Comparison of ENCODE assay signal across 8 cellular contexts in genomic region chr16:9008335-9009260, GRCh38. TPM values are rescaled to one million over a fixed set of nuclear protein-coding genes. Genes with fewer than 3 reads are reported as not detected.
DNase-seq lines count a peak whose midpoint lies in the region; ATAC-seq and TF ChIP-seq lines count a peak whose summit lies in the region.

No MANE protein-coding gene starts in this region.

- peak; percentile 51 to 64 (median 56) for DNase-seq in CD4-positive, alpha-beta memory T cell
- DNase-seq in HUDEP-2 (lab: John Stamatoyannopoulos, UW; ENCODE audit: unreplicated experiment in 76 of 76) (peak in 55 of 76 experiments; percentile 2 to 69 (median 41)), SJCRH30 (peak; percentile 76 to 79), glomerular visceral epithelial cell (ENCODE audit: extremely low spot score) (peak; percentile 64), trophoblast cell (peak; percentile 62 to 84), tibial nerve (ENCODE audit: low spot score in 2 of 2) (peak; percentile 45 to 69)
- peak; percentile 73 for DNase-seq in activated naive CD4-positive, alpha-beta T cell treated with Interleukin-2 at 50 U/mL for 16 hours

- H3K4me1 Mint-ChIP-seq in CD4-positive, alpha-beta memory T cell = peaks cover 0 to 6% (median under 1%) of the 10 kb centered on the region in 4 donors

- H3K36me3 Mint-ChIP-seq in CD4-positive, alpha-beta memory T cell = no peaks in the 10 kb centered on the region

- POLR2A ChIA-PET in CD4-positive, alpha-beta memory T cell (lab: Charles Lee; ENCODE audit: partially characterized antibody) = interaction anchor here (0.6 to 1.3 kb wide), 6 partner anchors 28 to 126 kb away, joined by 3 to 12 read pairs (median 4); partner anchors contain the start of gene HAPSTR1

- no peaks in the 10 kb centered on the region for H3K9me3 ChIP-seq in CD4-positive, alpha-beta memory T cell (ENCODE audit: control insufficient read depth in 1 of 2, low read length in 2 of 2)
- H3K9me3 ChIP-seq in SJCRH30 (replicated peaks) (no peaks in the 10 kb centered on the region), trophoblast cell (ENCODE audit: insufficient read depth, low read depth, low read length) (no peaks in the 10 kb centered on the region), tibial nerve (peaks cover 0 to 4% (median 0%) of the 10 kb centered on the region in 4 donors)

- intact Hi-C loops in CD4-positive, alpha-beta memory T cell (cut with micrococcal nuclease) = loop anchor here (1.0 to 10.0 kb wide), 5 partner anchors 72 to 441 kb away; no protein-coding TSS in a partner anchor

- no peak overlapping the region for H2BK120ac ChIP-seq in trophoblast cell (ENCODE audit: insufficient read depth, low read length, poor library complexity)

- peak overlapping the region in 1 of 8 donors; percentile 45 for H3K4me3 Mint-ChIP-seq in CD4-positive, alpha-beta memory T cell

- peak overlapping the region; percentile 55 for H3K4me2 ChIP-seq in trophoblast cell (ENCODE audit: low read length)

- H3K4me1 ChIP-seq in CD4-positive, alpha-beta memory T cell (ENCODE audit: insufficient read depth, low read length) = peaks cover 7% of the 10 kb centered on the region
- H3K4me1 ChIP-seq in SJCRH30 = no peaks in the 10 kb centered on the region
- peaks cover 0 to 2% of the 10 kb centered on the region in 2 experiments for H3K4me1 ChIP-seq in trophoblast cell (ENCODE audit: control insufficient read depth in 1 of 2, insufficient read depth in 2 of 2, low read length in 2 of 2)
- peaks cover 0 to 14% (median 6%) of the 10 kb centered on the region in 4 donors for H3K4me1 ChIP-seq in tibial nerve

- no peak overlapping the region for H3K27ac ChIP-seq in CD4-positive, alpha-beta memory T cell (ENCODE audit: low read depth, low read length)
- H3K27ac ChIP-seq in SJCRH30 (no peak overlapping the region), trophoblast cell (ENCODE audit: low read depth, low read length) (no peak overlapping the region), tibial nerve (no peak overlapping the region)

- no peak overlapping the region for H4K8ac ChIP-seq in trophoblast cell (ENCODE audit: low read depth, low read length)

- peak in 1 of 2 donors; percentile 6 for TF ChIP-seq EP300 in tibial nerve (IDR thresholded peaks at IDR 0.05)

- H4K12ac ChIP-seq in trophoblast cell (ENCODE audit: low read depth, low read length) = no peak overlapping the region

- CTCF ChIA-PET in CD4-positive, alpha-beta memory T cell (lab: Charles Lee; ENCODE audit: partially characterized antibody) = interaction anchor here (0.7 to 4.7 kb wide), 72 partner anchors 9 to 440 kb away, joined by 3 to 70 read pairs (median 5); partner anchors contain the start of genes CARHSP1 and HAPSTR1

- no peaks in the 10 kb centered on the region for H3K79me1 ChIP-seq in trophoblast cell (ENCODE audit: low read length)

- no peaks in the 10 kb centered on the region for H3K27me3 ChIP-seq in CD4-positive, alpha-beta memory T cell (ENCODE audit: insufficient read depth, low read length)
- H3K27me3 ChIP-seq in SJCRH30 = no peaks in the 10 kb centered on the region
- no peaks in the 10 kb centered on the region for H3K27me3 ChIP-seq in trophoblast cell (ENCODE audit: insufficient read depth, low read length)
- H3K27me3 ChIP-seq in tibial nerve = peaks cover 0 to 5% of the 10 kb centered on the region in 2 donors

- no peaks in the 10 kb centered on the region for H3K79me2 ChIP-seq in trophoblast cell (ENCODE audit: control insufficient read depth, insufficient read depth, low read length, poor library complexity)

- no peak overlapping the region for H3K4ac ChIP-seq in trophoblast cell (ENCODE audit: low read depth, low read length)

- peak overlapping the region; percentile 61 for H2AFZ ChIP-seq in trophoblast cell (ENCODE audit: insufficient read depth, low read length, poor library complexity)

- no peak overlapping the region for H3K27ac Mint-ChIP-seq in CD4-positive, alpha-beta memory T cell

- H2BK5ac ChIP-seq in trophoblast cell (ENCODE audit: low read depth, low read length, poor library complexity) = no peak overlapping the region

- ATAC-seq in GM19438 (IDR thresholded peaks at IDR 0.05; ENCODE audit: low read depth, unreplicated experiment) = peak; percentile 83

- H4K91ac ChIP-seq in trophoblast cell (ENCODE audit: low read depth, low read length) = no peak overlapping the region

- H2BK12ac ChIP-seq in trophoblast cell (ENCODE audit: low read length) = no peak overlapping the region

- H3K4me3 ChIP-seq in CD4-positive, alpha-beta memory T cell (ENCODE audit: low read length in 2 of 2) = no peak overlapping the region
- H3K4me3 ChIP-seq in SJCRH30 = peak overlapping the region; percentile 12; the same call in 1 of the 2 replicates
- no peak overlapping the region for H3K4me3 ChIP-seq in trophoblast cell (ENCODE audit: low read depth, low read length)
- peak overlapping the region in 1 of 4 donors; percentile 36 for H3K4me3 ChIP-seq in tibial nerve

- H2AK5ac ChIP-seq in trophoblast cell (ENCODE audit: low read length) = no peak overlapping the region

- H3K14ac ChIP-seq in trophoblast cell (ENCODE audit: low read length) = no peak overlapping the region

- no peak overlapping the region for H3K18ac ChIP-seq in trophoblast cell (ENCODE audit: low read length)

- TF ChIP-seq POLR2A in tibial nerve (IDR thresholded peaks at IDR 0.05) = no peak

- TF ChIP-seq CTCF in tibial nerve (IDR thresholded peaks at IDR 0.05) = peak; percentile 75 to 88 (median 80)

- no peaks in the 10 kb centered on the region for H3K36me3 ChIP-seq in CD4-positive, alpha-beta memory T cell (ENCODE audit: insufficient read depth, low read length)
- no peaks in the 10 kb centered on the region for H3K36me3 ChIP-seq in SJCRH30
- no peaks in the 10 kb centered on the region for H3K36me3 ChIP-seq in trophoblast cell (ENCODE audit: control insufficient read depth in 1 of 2, insufficient read depth in 2 of 2, low read length in 2 of 2)
- no peaks in the 10 kb centered on the region for H3K36me3 ChIP-seq in tibial nerve

- no CpG with 5 or more reads among the region's 34 CpGs for WGBS in trophoblast cell (ENCODE audit: extremely low coverage, insufficient coverage, insufficient read length)
- WGBS in tibial nerve, 2 donors = 27 to 32% methylated on average over 22 to 27 of the region's 34 CpGs

- H3K9ac ChIP-seq in trophoblast cell (ENCODE audit: low read length) = no peak overlapping the region

- no peak overlapping the region for H3K23ac ChIP-seq in trophoblast cell (ENCODE audit: low read length)

- H3K9me3 Mint-ChIP-seq in CD4-positive, alpha-beta memory T cell = peaks cover 0 to 4% (median 0%) of the 10 kb centered on the region in 8 donors

- H3K27me3 Mint-ChIP-seq in CD4-positive, alpha-beta memory T cell = peaks cover 1 to 16% of the 10 kb centered on the region in 2 donors

RNA-seq across cellular contexts. Expression of gene USP7, which starts 44.9 kb away (rescaled TPM):
- 100 to 1,000 TPM; 194 to 206 TPM for total RNA-seq in CD4-positive, alpha-beta memory T cell
- 10 to 100 TPM in 1 of 2 donors, 1 to 10 TPM in 1; 4.8 to 17.8 TPM for polyA plus RNA-seq in CD4-positive, alpha-beta memory T cell
- total RNA-seq in SJCRH30 (2014; rRNA removed; shearing (Covaris generic)) = 83.7 and 91.7 TPM in 2 replicates
- polyA plus RNA-seq in trophoblast cell (2013) = 53.5 and 56.4 TPM in 2 replicates
- 100 to 1,000 TPM in 1 of 4 donors, 10 to 100 TPM in 3; 83.4 to 114 (median 89.6) TPM for total RNA-seq in tibial nerve
